ENCODE assay signal across 8 cellular contexts in the genomic region with DNA sequence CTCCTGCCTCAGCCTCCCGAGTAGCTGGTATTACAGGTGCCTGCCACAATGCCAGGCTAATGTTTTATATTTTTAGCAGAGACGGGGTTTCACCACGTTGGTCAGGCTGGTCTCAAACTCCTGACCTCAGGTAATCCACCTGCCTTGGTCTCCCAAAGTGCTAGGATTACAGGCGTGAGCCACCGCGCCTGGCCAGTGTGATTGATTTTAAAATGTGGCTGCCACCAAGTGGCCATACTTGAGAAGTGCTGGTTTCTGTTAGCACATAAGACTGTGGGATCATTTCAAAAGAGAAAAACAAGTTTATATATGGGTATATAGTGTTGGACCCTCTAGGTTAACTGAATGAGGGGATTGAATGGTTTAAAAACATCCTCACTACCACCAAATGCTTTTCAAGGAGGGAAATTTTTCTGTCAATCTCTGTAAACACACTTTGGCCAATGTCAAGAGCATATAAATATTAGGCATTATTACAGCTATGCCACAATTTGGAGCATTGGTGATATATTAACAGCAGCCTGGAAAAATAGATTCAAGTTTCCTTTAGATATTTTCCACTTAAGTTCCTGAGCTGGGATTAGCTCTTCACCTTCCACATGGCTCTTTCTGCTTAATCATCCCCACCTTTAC. TPM values are rescaled to one million over a fixed set of nuclear protein-coding genes. Genes with fewer than 3 reads are reported as not detected.
DNase-seq lines count a peak whose midpoint lies in the region; ATAC-seq and TF ChIP-seq lines count a peak whose summit lies in the region.

No MANE protein-coding gene starts in this region.

- 60% methylated on average over 6 of the region's 6 CpGs for WGBS in suprapubic skin

- peak; percentile 63 for ATAC-seq in left colon

- TF ChIP-seq POLR2A in suprapubic skin (IDR thresholded peaks at IDR 0.05) = no peak

- no peak overlapping the region for H3K27ac ChIP-seq in suprapubic skin

- TF ChIP-seq CTCF in AG04449 (IDR thresholded peaks at IDR 0.05; ENCODE audit: insufficient read depth, low read length, missing control alignments) = peak; percentile 44
- peak; percentile 64 for TF ChIP-seq CTCF in GM12873 (IDR thresholded peaks at IDR 0.05; ENCODE audit: insufficient read depth, low read depth, low read length, missing control alignments)
- peak; percentile 67 to 75 for TF ChIP-seq CTCF in suprapubic skin (IDR thresholded peaks at IDR 0.05)

- CTCF ChIA-PET in AG04449 (lab: Yijun Ruan, JAX) = interaction anchor here (0.7 to 5.9 kb wide), 25 partner anchors 8 to 201 kb away, joined by 3 to 81 read pairs (median 4); partner anchors contain the start of genes DHRS13, FAM222B, FLOT2 and NEK8

- POLR2A ChIA-PET in AG04449 (lab: Yijun Ruan, JAX) = no interaction called here

- H3K27me3 ChIP-seq in suprapubic skin = no peaks in the 10 kb centered on the region

- H3K4me3 ChIP-seq in AG04449 (ENCODE audit: low read depth, low read length) (no peak overlapping the region), suprapubic skin (no peak overlapping the region)

- intact Hi-C loops in left colon (cut with DNase I, micrococcal nuclease) = loop anchor here in 1 of 2 donors (10.0 kb wide), 1 partner anchor 162 kb away; no protein-coding TSS in a partner anchor

- peaks cover 8% of the 10 kb centered on the region for H3K4me1 ChIP-seq in suprapubic skin

- H3K36me3 ChIP-seq in suprapubic skin = peaks cover 97% of the 10 kb centered on the region

- no peaks in the 10 kb centered on the region for H3K9me3 ChIP-seq in suprapubic skin

- in situ Hi-C loops in T47D (cut with HindIII; ENCODE audit: low pct_unique_long_range_greater_than_20kb, low sequenced_read_pairs) = no loop called here

- DNase-seq in AG04449 (ENCODE audit: low read depth, low spot score) (no peak), RPMI7951 (ENCODE audit: low read depth) (peak; percentile 25), T47D (ENCODE audit: low read depth in 1 of 2, low spot score in 1 of 2) (peak; percentile 35 to 72), left colon (peak in 1 of 2 donors; percentile 56), suprapubic skin (ENCODE audit: low spot score in 2 of 2) (no peak), mesenteric fat pad (ENCODE audit: low spot score) (no peak), KG1 (lab: John Stamatoyannopoulos, UW) (no peak)

- no peak for TF ChIP-seq EP300 in suprapubic skin (IDR thresholded peaks at IDR 0.05)

RNA-seq across cellular contexts. Expression of gene DHRS13, which starts 13.5 kb away (rescaled TPM):
- 5.4 and 6.0 TPM in 2 replicates for total RNA-seq in RPMI7951 (2014; rRNA removed; shearing (Covaris generic))
- total RNA-seq in left colon (1 to 10 TPM; 6.3 to 7.5 TPM), suprapubic skin (10 to 100 TPM; 15.1 to 26.8 (median 20.2) TPM), mesenteric fat pad (5.5 TPM)

RNA-seq across cellular contexts. Expression of gene FLOT2, which starts 18.9 kb away (rescaled TPM):
- 28.7 and 30.6 TPM in 2 replicates for total RNA-seq in RPMI7951 (2014; rRNA removed; shearing (Covaris generic))
- total RNA-seq in left colon (10 to 100 TPM; 82.4 to 91.5 TPM), suprapubic skin (10 to 100 TPM; 41.7 to 57.5 (median 52.3) TPM), mesenteric fat pad (126 TPM)

RNA-seq across cellular contexts. Expression of gene PHF12, which starts 34.9 kb away (rescaled TPM):
- 9.2 and 18.0 TPM in 2 replicates for total RNA-seq in RPMI7951 (2014; rRNA removed; shearing (Covaris generic))
- total RNA-seq in left colon (10 to 100 TPM; 33.1 to 42.3 TPM), suprapubic skin (10 to 100 TPM; 24.4 to 80.9 (median 35.4) TPM), mesenteric fat pad (29.3 TPM)

Comparison
In these comparisons a context has a peak if more than half of its experiments do, and no peak if none do; other contexts are left out.
1. DNase-seq: peak in RPMI7951 (single experiment) and T47D (2 of 2); none in AG04449 (single experiment), suprapubic skin (0 of 2), mesenteric fat pad (single experiment) and KG1 (single experiment).
2. Peak in every context shown above with its lines, with median percentiles within 50 percentile points of each other: CTCF ChIP-seq.